25 cellular contexts compared by ENCODE assay signal in the genomic region with DNA sequence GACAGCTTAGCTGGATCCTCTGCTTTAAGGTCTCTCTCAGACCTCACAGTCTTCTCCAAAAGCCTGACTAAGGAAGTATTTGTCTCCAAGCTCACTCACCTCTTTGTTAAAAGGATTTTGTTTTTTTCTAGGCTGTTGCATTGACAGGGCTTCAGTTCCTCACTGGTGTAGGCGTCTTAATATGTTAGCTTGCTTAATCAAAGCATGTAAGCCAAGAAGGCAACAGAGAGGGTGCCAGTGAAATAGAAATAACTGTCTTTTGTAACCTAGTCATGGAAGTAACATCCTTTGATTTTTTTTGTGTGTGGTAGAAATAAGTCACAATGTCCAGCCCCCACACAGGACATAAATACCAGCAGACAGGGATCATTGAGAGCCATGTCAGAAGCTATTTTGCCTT.
"Had no signal": no experiment of that assay in that cellular context is flagged by ENCODE, and none has a peak within 500 bp of the region (broad histone marks: within the 10 kb centered on the region; RNA-seq: fewer than 3 reads in every experiment).

No MANE protein-coding gene starts in this region.

- H3K36me3 ChIP-seq: pancreas, right lobe of liver had no signal

- H3K27me3 ChIP-seq: gastrocnemius medialis, pancreas, right lobe of liver, suprapubic skin, tibial nerve had no signal

- H3K9me3 ChIP-seq: gastrocnemius medialis, pancreas, psoas muscle, right lobe of liver, suprapubic skin, tibial nerve had no signal

- H3K9me3 Mint-ChIP-seq: activated naive CD8-positive, alpha-beta T cell treated with anti-CD3 and anti-CD28 coated beads, Interleukin-2, amount 50 U/mL, for 24 hours; activated T-helper 1 cell treated with anti-CD3 and anti-CD28 coated beads, Interleukin-12 subunit alpha, Interleukin-12 subunit beta, Interleukin-2, Interleukin-4 antibody, amounts not matched to agents 30 ng/mL and 10 ng/mL and 1 ng/mL, durations not matched to agents 14 hours and 24 hours and 36 hours; natural killer cell treated with Interleukin-12 subunit alpha and Interleukin-12 subunit beta and Interleukin-15 and Interleukin-18, amount 100 ng/mL, for 72 hours; stimulated activated effector memory CD8-positive, alpha-beta T cell treated with anti-CD3 and anti-CD28 coated beads, Interleukin-12 subunit alpha, Interleukin-12 subunit beta, amount 100 ng/mL, for 72 hours; stimulated activated naive CD8-positive, alpha-beta T cell treated with anti-CD3 and anti-CD28 coated beads, Interleukin-15, amount 100 ng/mL, for 72 hours had no signal

- DNase-seq: activated CD4-positive, alpha-beta T cell treated with anti-CD3 and anti-CD28 coated beads for 36 hours; activated CD4-positive, alpha-beta T cell treated with anti-CD3 and anti-CD28 coated beads, Interleukin-2, amount 50 U/mL, for 4 hours; activated CD8-positive, alpha-beta memory T cell treated with anti-CD3 and anti-CD28 coated beads, Interleukin-2, amount 50 U/mL, for 48 hours; activated gamma-delta T cell; activated naive CD4-positive, alpha-beta T cell treated with anti-CD3 and anti-CD28 coated beads, Interleukin-2, amount 50 U/mL, for 16 hours; activated naive CD8-positive, alpha-beta T cell treated with anti-CD3 and anti-CD28 coated beads, Interleukin-2, amount 50 U/mL, for 24 hours; dermis blood vessel endothelial cell; effector CD8-positive, alpha-beta T cell; erythroblast; gastrocnemius medialis; left ventricle myocardium superior; mammary epithelial cell; pancreas; psoas muscle; right lobe of liver; small intestine; stimulated activated CD4-positive, alpha-beta T cell treated with anti-CD3 and anti-CD28 coated beads, Interleukin-2, amount 100 ng/mL, for 24 hours; stimulated activated naive CD8-positive, alpha-beta T cell treated with anti-CD3 and anti-CD28 coated beads, Interleukin-15, amount 100 ng/mL, for 72 hours; T-helper 1 cell had no signal

- H3K27me3 Mint-ChIP-seq: activated CD4-positive, alpha-beta T cell treated with anti-CD3 and anti-CD28 coated beads for 36 hours; activated naive CD8-positive, alpha-beta T cell treated with anti-CD3 and anti-CD28 coated beads, Interleukin-2, amount 50 U/mL, for 24 hours; brain; natural killer cell treated with Interleukin-12 subunit alpha and Interleukin-12 subunit beta and Interleukin-15 and Interleukin-18, amount 100 ng/mL, for 72 hours; stimulated activated naive CD8-positive, alpha-beta T cell treated with anti-CD3 and anti-CD28 coated beads, Interleukin-15, amount 100 ng/mL, for 72 hours had no signal

- H3K4me3 ChIP-seq: gastrocnemius medialis, pancreas, psoas muscle, right lobe of liver, suprapubic skin, tibial nerve had no signal

- ATAC-seq: activated CD4-positive, alpha-beta T cell treated with anti-CD3 and anti-CD28 coated beads for 36 hours; activated naive CD8-positive, alpha-beta T cell treated with anti-CD3 and anti-CD28 coated beads, Interleukin-2, amount 50 U/mL, for 24 hours; gastrocnemius medialis; left ventricle myocardium superior; natural killer cell treated with Interleukin-12 subunit alpha and Interleukin-12 subunit beta and Interleukin-15 and Interleukin-18, amount 100 ng/mL, for 72 hours; pancreas; psoas muscle; right lobe of liver; stimulated activated effector memory CD8-positive, alpha-beta T cell treated with anti-CD3 and anti-CD28 coated beads, Interleukin-12 subunit alpha, Interleukin-12 subunit beta, amount 100 ng/mL, for 72 hours; stimulated activated naive CD8-positive, alpha-beta T cell treated with anti-CD3 and anti-CD28 coated beads, Interleukin-15, amount 100 ng/mL, for 72 hours had no signal

- H3K4me3 Mint-ChIP-seq: activated CD4-positive, alpha-beta T cell treated with anti-CD3 and anti-CD28 coated beads for 36 hours; activated naive CD8-positive, alpha-beta T cell treated with anti-CD3 and anti-CD28 coated beads, Interleukin-2, amount 50 U/mL, for 24 hours; activated T-helper 1 cell treated with anti-CD3 and anti-CD28 coated beads, Interleukin-12 subunit alpha, Interleukin-12 subunit beta, Interleukin-2, Interleukin-4 antibody, amounts not matched to agents 30 ng/mL and 10 ng/mL and 1 ng/mL, durations not matched to agents 14 hours and 24 hours and 36 hours; brain; natural killer cell treated with Interleukin-12 subunit alpha and Interleukin-12 subunit beta and Interleukin-15 and Interleukin-18, amount 100 ng/mL, for 72 hours; stimulated activated effector memory CD8-positive, alpha-beta T cell treated with anti-CD3 and anti-CD28 coated beads, Interleukin-12 subunit alpha, Interleukin-12 subunit beta, amount 100 ng/mL, for 72 hours; stimulated activated naive CD8-positive, alpha-beta T cell treated with anti-CD3 and anti-CD28 coated beads, Interleukin-15, amount 100 ng/mL, for 72 hours had no signal

- H3K27ac Mint-ChIP-seq: activated CD4-positive, alpha-beta T cell treated with anti-CD3 and anti-CD28 coated beads for 36 hours; activated naive CD8-positive, alpha-beta T cell treated with anti-CD3 and anti-CD28 coated beads, Interleukin-2, amount 50 U/mL, for 24 hours; activated T-helper 1 cell treated with anti-CD3 and anti-CD28 coated beads, Interleukin-12 subunit alpha, Interleukin-12 subunit beta, Interleukin-2, Interleukin-4 antibody, amounts not matched to agents 30 ng/mL and 10 ng/mL and 1 ng/mL, durations not matched to agents 14 hours and 24 hours and 36 hours; brain; stimulated activated effector memory CD8-positive, alpha-beta T cell treated with anti-CD3 and anti-CD28 coated beads, Interleukin-12 subunit alpha, Interleukin-12 subunit beta, amount 100 ng/mL, for 72 hours had no signal

- H3K27ac ChIP-seq: gastrocnemius medialis, pancreas, psoas muscle, right lobe of liver, suprapubic skin, tibial nerve had no signal

- H3K4me1 Mint-ChIP-seq: brain had no signal

- H3K4me1 ChIP-seq: gastrocnemius medialis, psoas muscle, suprapubic skin, tibial nerve had no signal
